In the genomic region with DNA sequence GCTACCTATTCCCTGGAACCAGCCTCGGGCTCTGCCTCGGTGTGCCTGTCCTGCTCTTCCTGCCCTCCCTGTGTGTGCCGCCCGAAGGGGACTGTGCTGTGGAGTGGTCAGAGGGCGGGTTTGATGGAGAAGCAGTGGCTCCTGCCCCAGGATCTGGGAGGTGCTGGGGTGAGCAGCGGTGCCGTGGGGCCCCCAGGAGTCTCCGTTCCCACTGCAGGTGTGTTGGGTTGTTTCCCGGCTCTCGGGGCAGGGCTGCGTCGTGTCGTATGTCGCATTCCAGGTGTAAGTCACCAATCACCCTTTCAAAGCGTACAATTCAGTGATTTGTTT, we compare ENCODE assay signal across 25 cellular contexts. TPM values are rescaled to one million over a fixed set of nuclear protein-coding genes. Genes with fewer than 3 reads are reported as not detected.
"Had no signal": no experiment of that assay in that cellular context is flagged by ENCODE, and none has a peak within 500 bp of the region (broad histone marks: within the 10 kb centered on the region; RNA-seq: fewer than 3 reads in every experiment).

No MANE protein-coding gene starts in this region.

- H3K4me3 Mint-ChIP-seq: effector memory CD8-positive, alpha-beta T cell; endodermal cell; memory B cell had no signal

- DNase-seq: dermis blood vessel endothelial cell; effector CD4-positive, alpha-beta T cell; effector memory CD8-positive, alpha-beta T cell; endodermal cell; erythroblast; esophagus squamous epithelium; foreskin fibroblast; foreskin melanocyte; gastrocnemius medialis; glutamatergic neuron; head of caudate nucleus; heart right ventricle; hippocampal formation; left cardiac atrium; left ventricle myocardium superior; mammary epithelial cell; mesendoderm; midbrain had no signal

- H3K9me3 ChIP-seq: esophagus squamous epithelium, gastrocnemius medialis, heart right ventricle, left lung had no signal

- H3K27ac ChIP-seq: coronary artery, dorsolateral prefrontal cortex, epithelial cell of prostate, esophagus squamous epithelium, gastrocnemius medialis, heart right ventricle, left lung had no signal

- H3K9me3 Mint-ChIP-seq: effector memory CD8-positive, alpha-beta T cell; memory B cell had no signal

- H3K36me3 Mint-ChIP-seq: memory B cell had no signal

- H3K36me3 ChIP-seq: esophagus squamous epithelium, gastrocnemius medialis, heart right ventricle, left lung had no signal

- H3K27ac Mint-ChIP-seq: effector memory CD8-positive, alpha-beta T cell; endodermal cell; memory B cell had no signal

- H3K4me3 ChIP-seq: coronary artery, dorsolateral prefrontal cortex, esophagus squamous epithelium, gastrocnemius medialis, heart right ventricle, left lung, lung had no signal

- ATAC-seq: effector memory CD8-positive, alpha-beta T cell; esophagus mucosa; gastrocnemius medialis; heart right ventricle; left cardiac atrium; left lung; left ventricle myocardium superior had no signal

- H3K4me1 Mint-ChIP-seq: endodermal cell, memory B cell had no signal

- H3K4me1 ChIP-seq: esophagus squamous epithelium, gastrocnemius medialis, heart right ventricle, left lung had no signal

RNA-seq across cellular contexts. Expression of gene TTC34, which starts 32.6 kb away (rescaled TPM):
- total RNA-seq: gastrocnemius medialis had no signal
